Comparison of ENCODE assay signal across 7 cellular contexts in the genomic region with DNA sequence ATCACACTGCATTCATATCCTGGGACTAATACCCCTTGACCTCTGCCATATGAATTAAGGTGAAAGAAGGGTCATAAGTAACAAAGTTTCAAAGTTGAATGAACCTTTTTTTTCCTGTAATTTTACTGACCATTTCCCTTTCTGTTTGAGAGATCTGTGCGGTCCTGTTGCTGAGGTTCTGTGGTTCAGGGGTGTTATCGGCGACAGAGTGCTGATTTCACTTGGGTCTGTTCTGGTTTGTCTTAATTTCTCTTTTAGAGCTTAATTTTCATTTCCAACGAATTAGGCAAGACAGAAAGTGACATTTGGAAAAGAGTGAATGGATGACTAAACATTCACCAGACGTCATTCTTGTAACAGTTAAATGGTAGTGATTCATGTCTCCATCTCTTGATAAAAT.
DNase-seq lines count a peak whose midpoint lies in the region; ATAC-seq and TF ChIP-seq lines count a peak whose summit lies in the region.
"Not testable (repeated sequence)": the region's sequence is repeated elsewhere in the genome, so short reads cannot be mapped to it uniquely, and the experiment has no call there.

No MANE protein-coding gene starts in this region.

- not testable (repeated sequence) for H3K36me3 ChIP-seq in SU-DHL-6 (ENCODE audit: low read length)

- H3K36me3 Mint-ChIP-seq in IgD-negative memory B cell; activated CD8-positive, alpha-beta T cell treated with anti-CD3 and anti-CD28 coated beads for 36 hours (ENCODE audit: low read depth); activated naive CD4-positive, alpha-beta T cell treated with anti-CD3 and anti-CD28 coated beads for 36 hours (ENCODE audit: low read depth); central memory CD8-positive, alpha-beta T cell (ENCODE audit: insufficient read depth); naive B cell: not testable (repeated sequence)

- not testable (repeated sequence) for H3K79me2 ChIP-seq in SU-DHL-6 (ENCODE audit: insufficient read depth, low read length)

- CTCF ChIA-PET in activated CD8-positive, alpha-beta T cell treated with anti-CD3 and anti-CD28 coated beads for 36 hours (lab: Charles Lee); activated naive CD4-positive, alpha-beta T cell treated with anti-CD3 and anti-CD28 coated beads for 36 hours (lab: Charles Lee): not testable (repeated sequence)

- H3K27me3 ChIP-seq in SU-DHL-6 (ENCODE audit: low read length): not testable (repeated sequence)

- not testable (repeated sequence) for H3K9me3 Mint-ChIP-seq in IgD-negative memory B cell; activated CD8-positive, alpha-beta T cell treated with anti-CD3 and anti-CD28 coated beads for 36 hours; activated naive CD4-positive, alpha-beta T cell treated with anti-CD3 and anti-CD28 coated beads for 36 hours; central memory CD8-positive, alpha-beta T cell; naive B cell

- not testable (repeated sequence) for H3K9me2 ChIP-seq in SU-DHL-6 (replicated peaks; ENCODE audit: insufficient read depth, low read length)

- DNase-seq in activated CD8-positive, alpha-beta T cell treated with anti-CD3 and anti-CD28 coated beads for 36 hours: peak; percentile 75
- DNase-seq in activated naive CD4-positive, alpha-beta T cell treated with anti-CD3 and anti-CD28 coated beads for 36 hours: peak; percentile 39
- DNase-seq in central memory CD8-positive, alpha-beta T cell (ENCODE audit: low spot score in 2 of 2); naive B cell: not testable (repeated sequence)
- peak; percentile 58 for DNase-seq in stimulated activated CD4-positive, alpha-beta T cell treated with anti-CD3 and anti-CD28 coated beads, Interleukin-4, amount 100 ng/mL, for 24 hours

- not testable (repeated sequence) for H3K4me1 Mint-ChIP-seq in IgD-negative memory B cell; central memory CD8-positive, alpha-beta T cell
- H3K4me1 Mint-ChIP-seq in activated CD8-positive, alpha-beta T cell treated with anti-CD3 and anti-CD28 coated beads for 36 hours (ENCODE audit: low read depth): peaks cover 13% of the 10 kb centered on the region
- H3K4me1 Mint-ChIP-seq in activated naive CD4-positive, alpha-beta T cell treated with anti-CD3 and anti-CD28 coated beads for 36 hours (ENCODE audit: low read depth): peaks cover 16% of the 10 kb centered on the region
- peaks cover 0 to 14% (median 0%) of the 10 kb centered on the region in 3 donors for H3K4me1 Mint-ChIP-seq in naive B cell

- H3K9me3 ChIP-seq in SU-DHL-6 (ENCODE audit: insufficient read depth, low read length): not testable (repeated sequence)

- ATAC-seq in activated CD8-positive, alpha-beta T cell treated with anti-CD3 and anti-CD28 coated beads for 36 hours: peak; percentile 21
- not testable (repeated sequence) for ATAC-seq in central memory CD8-positive, alpha-beta T cell (replicated peaks; ENCODE audit: extremely low read depth, poor library complexity, severe bottlenecking); naive B cell (ENCODE audit: low read depth in 2 of 2)

- not testable (repeated sequence) for H3K27me3 Mint-ChIP-seq in IgD-negative memory B cell; activated CD8-positive, alpha-beta T cell treated with anti-CD3 and anti-CD28 coated beads for 36 hours; activated naive CD4-positive, alpha-beta T cell treated with anti-CD3 and anti-CD28 coated beads for 36 hours (ENCODE audit: low read depth); central memory CD8-positive, alpha-beta T cell; naive B cell

- intact Hi-C loops in activated CD8-positive, alpha-beta T cell treated with anti-CD3 and anti-CD28 coated beads for 36 hours (cut with micrococcal nuclease); activated naive CD4-positive, alpha-beta T cell treated with anti-CD3 and anti-CD28 coated beads for 36 hours (cut with micrococcal nuclease): not testable (repeated sequence)

- H3F3A ChIP-seq in SU-DHL-6 (ENCODE audit: insufficient read depth): peaks cover 14% of the 10 kb centered on the region; the same call in 1 of the 2 replicates

- peak overlapping the region in 2 of 4 donors; percentile 55 to 75 for H3K4me3 Mint-ChIP-seq in IgD-negative memory B cell
- peak overlapping the region; percentile 47 for H3K4me3 Mint-ChIP-seq in activated CD8-positive, alpha-beta T cell treated with anti-CD3 and anti-CD28 coated beads for 36 hours
- peak overlapping the region; percentile 20 for H3K4me3 Mint-ChIP-seq in activated naive CD4-positive, alpha-beta T cell treated with anti-CD3 and anti-CD28 coated beads for 36 hours
- H3K4me3 Mint-ChIP-seq in central memory CD8-positive, alpha-beta T cell; naive B cell: not testable (repeated sequence)

- H2AFZ ChIP-seq in SU-DHL-6 (ENCODE audit: low read depth, low read length, severe bottlenecking): not testable (repeated sequence)

- not testable (repeated sequence) for H4K20me1 ChIP-seq in SU-DHL-6 (ENCODE audit: low read depth, low read length)

- H3K9ac ChIP-seq in SU-DHL-6 (ENCODE audit: low read length): peak overlapping the region; percentile 54

- H3K4me3 ChIP-seq in SU-DHL-6 (ENCODE audit: insufficient read depth, low read length, poor library complexity, severe bottlenecking): not testable (repeated sequence)

- H3K4me2 ChIP-seq in SU-DHL-6 (ENCODE audit: low read depth, low read length, poor library complexity, severe bottlenecking): peak overlapping the region; percentile 50

- H3K27ac ChIP-seq in SU-DHL-6 (ENCODE audit: low read depth, low read length): peak overlapping the region; percentile 94

- POLR2A ChIA-PET in activated CD8-positive, alpha-beta T cell treated with anti-CD3 and anti-CD28 coated beads for 36 hours (lab: Charles Lee): not testable (repeated sequence)

- H3K27ac Mint-ChIP-seq in IgD-negative memory B cell: peak overlapping the region; percentile 67 to 84 (median 76)
- H3K27ac Mint-ChIP-seq in activated CD8-positive, alpha-beta T cell treated with anti-CD3 and anti-CD28 coated beads for 36 hours: peak overlapping the region; percentile 94
- H3K27ac Mint-ChIP-seq in activated naive CD4-positive, alpha-beta T cell treated with anti-CD3 and anti-CD28 coated beads for 36 hours: peak overlapping the region; percentile 86
- peak overlapping the region; percentile 77 for H3K27ac Mint-ChIP-seq in central memory CD8-positive, alpha-beta T cell (ENCODE audit: low read depth)
- peak overlapping the region in 5 of 6 donors; percentile 57 to 93 (median 91) for H3K27ac Mint-ChIP-seq in naive B cell

- not testable (repeated sequence) for TF ChIP-seq CTCF in SU-DHL-6 (IDR thresholded peaks at IDR 0.05; ENCODE audit: insufficient read depth, low read length, poor library complexity, severe bottlenecking); activated CD8-positive, alpha-beta T cell treated with anti-CD3 and anti-CD28 coated beads for 36 hours (IDR thresholded peaks at IDR 0.05)
